Comparison of ENCODE assay signal across 10 cellular contexts in the genomic region with DNA sequence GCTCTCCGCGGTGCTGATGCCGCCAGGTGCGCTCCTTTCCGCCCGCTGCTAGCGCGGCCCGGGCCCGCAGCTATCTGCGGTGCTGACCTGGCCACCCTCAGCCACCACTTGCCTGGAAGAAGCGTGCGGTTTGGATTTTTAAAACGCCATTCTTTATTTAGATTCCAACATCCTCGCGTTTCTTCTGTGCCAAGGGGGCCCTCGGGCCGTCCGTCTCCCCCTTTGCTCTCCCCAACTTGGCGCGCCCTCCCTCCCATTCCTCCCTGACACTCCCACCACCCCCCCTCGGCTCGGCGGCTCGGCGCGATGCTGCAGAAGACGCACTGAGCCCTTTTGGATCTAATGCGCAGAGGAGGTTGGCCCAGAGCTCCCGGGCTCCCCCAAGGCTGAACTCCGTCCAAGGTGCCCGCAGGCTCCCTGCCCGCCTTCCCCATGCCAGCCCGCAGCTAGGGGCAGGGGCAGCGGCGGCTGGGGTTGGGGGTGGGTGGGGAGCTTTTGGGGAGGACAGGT. TPM values are rescaled to one million over a fixed set of nuclear protein-coding genes. Genes with fewer than 3 reads are reported as not detected.
A peak's percentile ranks its signal among the peaks of the same experiment; 100 is the strongest.
DNase-seq lines count a peak whose midpoint lies in the region; ATAC-seq, FAIRE-seq and TF ChIP-seq lines count a peak whose summit lies in the region.
"Had no signal": no experiment of that assay in that cellular context is flagged by ENCODE, and none has a peak within 500 bp of the region (broad histone marks: within the 10 kb centered on the region; RNA-seq: fewer than 3 reads in every experiment).

Gene BARHL1, plus strand, starts transcription at position 331 of the 510 bp plus-strand sequence. CDS start 192 bp downstream, outside the sequence.

- H3K4me3 ChIP-seq in cardiac muscle cell: peak within 1 kb of the TSS; percentile 15
- peak within 1 kb of the TSS; percentile 5 for H3K4me3 ChIP-seq in astrocyte of the spinal cord (ENCODE audit: low read depth, low read length)
- H3K4me3 ChIP-seq in HepG2 (replicated peaks in 1 of 3; ENCODE audit: insufficient read depth in 1 of 3, low read depth in 2 of 3, low read length in 3 of 3): no peak within 1 kb of the TSS
- H3K4me3 ChIP-seq in upper lobe of right lung: peak within 1 kb of the TSS; percentile 28

- CTCF ChIA-PET in HepG2 (lab: Yijun Ruan, JAX; ENCODE audit: low intra/inter-chr PET ratio, low total read pairs): no interaction called here

- no peak within 1 kb of the TSS for H2AFZ ChIP-seq in HepG2 (ENCODE audit: low read length)

- no TSS peak for BruUV-seq in HepG2 (replicated peaks; lab: Mats Ljungman, UMichigan)

- H3K27me3 ChIP-seq in cardiac muscle cell (peaks cover 99% of the 10 kb centered on the region), HepG2 (ENCODE audit: control insufficient read depth in 1 of 2, insufficient read depth in 2 of 2, low read length in 2 of 2) (peaks cover 18 to 78% of the 10 kb centered on the region in 2 experiments), upper lobe of right lung (peaks cover 97% of the 10 kb centered on the region)

- peaks cover 27% of the 10 kb centered on the region for H4K20me1 ChIP-seq in HepG2 (ENCODE audit: insufficient read depth, low read length)

- no peak for FAIRE-seq in HepG2 (lab: Jason Lieb, UNC)

- H3K27ac ChIP-seq in cardiac muscle cell: no peak within 1 kb of the TSS
- no peak within 1 kb of the TSS for H3K27ac ChIP-seq in HepG2 (ENCODE audit: extremely low read length, insufficient read depth, low read length)
- no peak within 1 kb of the TSS for H3K27ac ChIP-seq in upper lobe of right lung

- intact Hi-C loops in cardiac septum (cut with DNase I) (no loop called here), HepG2 (cut with micrococcal nuclease; ENCODE audit: unreplicated experiment) (no loop called here), upper lobe of right lung (cut with DNase I) (no loop called here)

- ATAC-seq in HepG2 (no peak), upper lobe of right lung (no peak), GM19035 (IDR thresholded peaks at IDR 0.05; ENCODE audit: unreplicated experiment) (no peak)

- TF ChIP-seq EP300 in HepG2 (IDR thresholded peaks at IDR 0.05; ENCODE audit: low read depth in 2 of 2, low read length in 2 of 2) (no peak), HepG2 (CRISPR knock-in tag; IDR thresholded peaks at IDR 0.05; ENCODE audit: borderline replicate concordance) (no peak)

- H3K4me1 ChIP-seq in cardiac muscle cell (ENCODE audit: low read depth) (no peaks in the 10 kb centered on the region), HepG2 (ENCODE audit: insufficient read depth, low read length) (no peaks in the 10 kb centered on the region), upper lobe of right lung (peaks cover 5% of the 10 kb centered on the region)

- TF ChIP-seq CTCF in cardiac muscle cell (IDR thresholded peaks at IDR 0.05; ENCODE audit: low read depth, low read length): no peak
- TF ChIP-seq CTCF in astrocyte of the spinal cord (IDR thresholded peaks at IDR 0.05; ENCODE audit: low read depth, low read length): no peak
- no peak for TF ChIP-seq CTCF in HepG2 (CRISPR knock-in tag; IDR thresholded peaks at IDR 0.05)
- TF ChIP-seq CTCF in upper lobe of right lung (IDR thresholded peaks at IDR 0.05): no peak

- TF ChIP-seq POLR2A in HepG2 (IDR thresholded peaks at IDR 0.05; ENCODE audit: insufficient read depth in 1 of 2, low read depth in 2 of 2, low read length in 2 of 2): no peak

- no peaks in the 10 kb centered on the region for H3K79me2 ChIP-seq in HepG2 (ENCODE audit: insufficient read depth, low read length)

- H3K9ac ChIP-seq in HepG2 (ENCODE audit: insufficient read depth, low read depth, low read length): no peak within 1 kb of the TSS

- POLR2A ChIA-PET in HepG2 (lab: Yijun Ruan, JAX): no interaction called here

- TF ChIP-seq RAD21 in HepG2 (CRISPR knock-in tag; IDR thresholded peaks at IDR 0.05): no peak; the same call in 1 of the 2 replicates

- H3K36me3 ChIP-seq in cardiac muscle cell: no peaks in the 10 kb centered on the region
- no peaks in the 10 kb centered on the region for H3K36me3 ChIP-seq in HepG2 (replicated peaks in 1 of 2; ENCODE audit: control insufficient read depth in 1 of 2, insufficient read depth in 2 of 2, low read length in 2 of 2)
- no peaks in the 10 kb centered on the region for H3K36me3 ChIP-seq in upper lobe of right lung

- no peak within 1 kb of the TSS for H3K4me2 ChIP-seq in HepG2 (ENCODE audit: low read depth, low read length)

- DNase-seq in cardiac muscle cell (ENCODE audit: low read depth in 1 of 2, low spot score in 1 of 2) (no peak), cardiac septum (ENCODE audit: low spot score) (no peak), astrocyte of the spinal cord (ENCODE audit: low read depth, low spot score) (no peak), HepG2 (ENCODE audit: low spot score) (no peak), upper lobe of right lung (no peak), SW480 (ENCODE audit: low spot score) (no peak), NCI-H187 treated with DMSO at 0.1 percent for 48 hours (lab: John Stamatoyannopoulos, UW) (no peak)

- in situ Hi-C loops in astrocyte of the spinal cord (cut with HindIII; ENCODE audit: low sequenced_read_pairs) (no loop called here), HepG2 (cut with HindIII; ENCODE audit: extremely low pct_ligation_motif_present, low pct_unique_long_range_greater_than_20kb) (no loop called here)

- H3K9me3 ChIP-seq in cardiac muscle cell (ENCODE audit: low read depth) (no peaks in the 10 kb centered on the region), HepG2 (ENCODE audit: low read length) (no peaks in the 10 kb centered on the region), upper lobe of right lung (no peaks in the 10 kb centered on the region)

- 63% methylated on average over 20 of the region's 36 CpGs for WGBS in HepG2 (ENCODE audit: low lambda C conversion rate)

TF ChIP-seq in HepG2, 621 proteins besides CTCF, POLR2A, EP300 and RAD21:
- TF ChIP-seq SMARCE1 (IDR thresholded peaks at IDR 0.05; ENCODE audit: borderline replicate concordance): no peak
- no peak for TF ChIP-seq ZBTB20 (CRISPR knock-in tag; IDR thresholded peaks at IDR 0.05; ENCODE audit: borderline replicate concordance, low read depth)
- TF ChIP-seq GMEB1 (CRISPR knock-in tag; IDR thresholded peaks at IDR 0.05; ENCODE audit: borderline replicate concordance): no peak
- TF ChIP-seq THYN1 (CRISPR knock-in tag; IDR thresholded peaks at IDR 0.05; ENCODE audit: borderline replicate concordance, low read depth): 0 out of 2 replicates have a peak, but pooled peaks have one; percentile 65
- TF ChIP-seq EHMT2 (IDR thresholded peaks at IDR 0.05; ENCODE audit: borderline replicate concordance, low read depth, low read length): peak; percentile 46; the same call in 1 of the 2 replicates
- TF ChIP-seq ZNF619 (CRISPR knock-in tag; IDR thresholded peaks at IDR 0.05): 0 out of 2 replicates have a peak, but pooled peaks have one; percentile 2
- no peak for TF ChIP-seq WIZ (CRISPR knock-in tag; IDR thresholded peaks at IDR 0.05)
- TF ChIP-seq, protein P1, sequence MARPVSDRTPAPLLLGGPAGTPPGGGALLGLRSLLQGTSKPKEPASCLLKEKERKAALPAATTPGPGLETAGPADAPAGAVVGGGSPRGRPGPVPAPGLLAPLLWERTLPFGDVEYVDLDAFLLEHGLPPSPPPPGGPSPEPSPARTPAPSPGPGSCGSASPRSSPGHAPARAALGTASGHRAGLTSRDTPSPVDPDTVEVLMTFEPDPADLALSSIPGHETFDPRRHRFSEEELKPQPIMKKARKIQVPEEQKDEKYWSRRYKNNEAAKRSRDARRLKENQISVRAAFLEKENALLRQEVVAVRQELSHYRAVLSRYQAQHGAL (CRISPR knock-in tag; IDR thresholded peaks at IDR 0.05; ENCODE audit: not compliant biosample characterization): no peak
- TF ChIP-seq MTA3 (CRISPR knock-in tag; IDR thresholded peaks at IDR 0.05): no peak
TF ChIP-seq in HepG2: peak in this region for 3.

RNA-seq across cellular contexts. Expression of gene BARHL1, which starts in this region (rescaled TPM):
- total RNA-seq in cardiac muscle cell: not detected in 2 replicates
- not detected in 2 replicates for polyA plus RNA-seq in cardiac muscle cell
- not detected for total RNA-seq in cardiac septum
- not detected in 2 replicates for total RNA-seq in HepG2 (2016; rRNA removed; fragmentation: Illumina TruSeq; extraction: Trizol)
- not detected in 2 replicates for total RNA-seq in HepG2 (2016; cell fraction: cytosol; rRNA removed; fragmentation: Illumina TruSeq; extraction: Trizol; ENCODE audit: low read depth)
- total RNA-seq in HepG2 (2016; cell fraction: insoluble cytoplasmic fraction; rRNA removed; fragmentation: Illumina TruSeq; extraction: Trizol): not detected in 2 replicates
- not detected in 2 replicates for total RNA-seq in HepG2 (2016; cell fraction: membrane; rRNA removed; fragmentation: Illumina TruSeq; extraction: Trizol)
- total RNA-seq in HepG2 (2016; cell fraction: nucleus; rRNA removed; fragmentation: Illumina TruSeq; extraction: Trizol): not detected in 2 replicates
- not detected in 2 replicates for polyA plus RNA-seq in HepG2 (2011; rRNA removed)
- not detected in 2 replicates for polyA plus RNA-seq in HepG2 (2011; cell fraction: cytosol; rRNA removed)
- not detected in 2 replicates for polyA plus RNA-seq in HepG2 (2011; cell fraction: nucleus; rRNA removed)
- not detected in 2 replicates for polyA plus RNA-seq in HepG2 (2012)
- polyA plus RNA-seq in HepG2 (2016; cell fraction: cytosol; fragmentation: Illumina TruSeq; extraction: Trizol; ENCODE audit: low read depth): not detected in 2 replicates
- polyA plus RNA-seq in HepG2 (2016; cell fraction: insoluble cytoplasmic fraction; fragmentation: Illumina TruSeq; extraction: Trizol; ENCODE audit: low read depth): not detected in 2 replicates
- polyA plus RNA-seq in HepG2 (2016; cell fraction: membrane; fragmentation: Illumina TruSeq; extraction: Trizol; ENCODE audit: low read depth): not detected in 2 replicates
- not detected in 2 replicates for polyA plus RNA-seq in HepG2 (2016; cell fraction: nucleus; fragmentation: Illumina TruSeq; extraction: Trizol; ENCODE audit: insufficient read depth, low read depth)
- not detected in 2 replicates for polyA minus RNA-seq in HepG2 (2011; rRNA and poly(A)+ RNA removed; ENCODE audit: low replicate concordance)
- polyA minus RNA-seq in HepG2 (2011; cell fraction: cytosol; rRNA and poly(A)+ RNA removed): not detected in 2 replicates
- polyA minus RNA-seq in HepG2 (2011; cell fraction: nucleus; rRNA and poly(A)+ RNA removed): not detected in 2 replicates
- total RNA-seq in upper lobe of right lung: not detected
- total RNA-seq: Daoy, lung microvascular endothelial cell had no signal

Comparison
In these comparisons a context has a peak if more than half of its experiments do, and no peak if none do; other contexts are left out.
1. H3K4me3 ChIP-seq: peak in cardiac muscle cell (single experiment), astrocyte of the spinal cord (single experiment) and upper lobe of right lung (single experiment); none in HepG2 (0 of 3).